28 cellular contexts compared by ENCODE assay signal in genomic region chr2:236910966-236911495, GRCh38.
"Had no signal": no experiment of that assay in that cellular context is flagged by ENCODE, and none has a peak within 500 bp of the region (broad histone marks: within the 10 kb centered on the region; RNA-seq: fewer than 3 reads in every experiment).

No MANE protein-coding gene starts in this region.

- H3K9ac ChIP-seq: neural progenitor cell, parathyroid adenoma had no signal

- H3K79me2 ChIP-seq: parathyroid adenoma had no signal

- H2AFZ ChIP-seq: neural progenitor cell, parathyroid adenoma had no signal

- H3K4me3 ChIP-seq: left lung, lung, neural progenitor cell, psoas muscle, right lobe of liver, smooth muscle cell, tibial nerve, vagina had no signal

- H3K9me3 ChIP-seq: left lung, neutrophil, psoas muscle, right lobe of liver, tibial nerve, vagina had no signal

- ATAC-seq: left colon; left lung; natural killer cell; psoas muscle; right lobe of liver; stimulated activated memory B cell treated with anti-CD40 and anti-IgM and Interleukin-4, amounts not matched to agents 10 μg/mL and 1 μg/mL and 100 μg/mL, for 72 hours; stimulated activated naive CD8-positive, alpha-beta T cell treated with anti-CD3 and anti-CD28 coated beads, Interleukin-15, amount 100 ng/mL, for 72 hours had no signal

- H3K27ac ChIP-seq: left lung, neural progenitor cell, neutrophil, parathyroid adenoma, psoas muscle, right lobe of liver, tibial nerve, vagina had no signal

- H3K4me2 ChIP-seq: neural progenitor cell, smooth muscle cell had no signal

- DNase-seq: hypothalamus; immature natural killer cell; kidney; left colon; left lung; mesendoderm; naive B cell; natural killer cell; nephron progenitor cell; occipital lobe; psoas muscle; right lobe of liver; stimulated activated CD4-positive, alpha-beta T cell treated with anti-CD3 and anti-CD28 coated beads, Interleukin-1b, Interleukin-23, amount 100 ng/mL, for 48 hours; stimulated activated CD4-positive, alpha-beta T cell treated with anti-CD3 and anti-CD28 coated beads, Interleukin-2, amount 100 ng/mL, for 48 hours; stimulated activated CD4-positive, alpha-beta T cell treated with anti-CD3 and anti-CD28 coated beads, Interleukin-4, amount 100 ng/mL, for 4 hours; stimulated activated CD8-positive, alpha-beta memory T cell treated with anti-CD3 and anti-CD28 coated beads, Interleukin-4, amount 100 ng/mL, for 48 hours; stimulated activated naive CD4-positive, alpha-beta T cell treated with Interleukin-2 at 50 U/mL for 16 hours; stimulated activated naive CD8-positive, alpha-beta T cell treated with anti-CD3 and anti-CD28 coated beads, Interleukin-15, amount 100 ng/mL, for 72 hours; substantia nigra had no signal

- H3K4me1 ChIP-seq: left lung, neural progenitor cell, parathyroid adenoma, psoas muscle, right lobe of liver, tibial nerve, vagina had no signal

- H3K27me3 ChIP-seq: neural progenitor cell, right lobe of liver, tibial nerve, vagina had no signal

- FAIRE-seq: islet of Langerhans, kidney had no signal

- H3K36me3 ChIP-seq: left lung, neural progenitor cell, neutrophil, right lobe of liver, tibial nerve, vagina had no signal
